39 cellular contexts compared by ENCODE assay signal in the genomic region with DNA sequence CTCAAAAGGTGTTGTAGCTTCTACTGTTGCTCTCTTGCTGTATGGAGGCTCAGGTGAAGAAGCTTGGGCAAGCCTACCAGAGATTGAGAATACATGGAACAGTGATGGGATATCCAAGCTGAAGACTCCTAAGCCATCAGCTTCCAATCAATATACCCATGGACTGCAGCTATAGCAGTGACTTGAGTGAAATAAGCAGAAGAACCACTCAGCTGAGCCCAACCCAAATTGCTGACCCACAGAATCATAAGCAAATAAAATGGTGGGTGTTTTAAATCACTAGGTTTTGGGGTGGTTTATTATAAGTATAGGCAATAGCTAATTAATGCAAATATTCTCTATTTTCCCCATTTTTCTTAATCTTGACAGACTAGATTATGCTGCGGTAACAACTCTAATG.
"Had no signal": no experiment of that assay in that cellular context is flagged by ENCODE, and none has a peak within 500 bp of the region (broad histone marks: within the 10 kb centered on the region; RNA-seq: fewer than 3 reads in every experiment).

No MANE protein-coding gene starts in this region.

- H3K27me3 Mint-ChIP-seq: activated naive CD4-positive, alpha-beta T cell treated with anti-CD3 and anti-CD28 coated beads, Interleukin-2, amount 10 ng/mL, durations not matched to agents 7 days and 5 days; activated naive CD4-positive, alpha-beta T cell treated with anti-CD3 and anti-CD28 coated beads, Interleukin-2, amount 50 U/mL, for 24 hours; activated naive CD8-positive, alpha-beta T cell; activated naive CD8-positive, alpha-beta T cell treated with anti-CD3 and anti-CD28 coated beads for 36 hours; activated naive CD8-positive, alpha-beta T cell treated with anti-CD3 and anti-CD28 coated beads, Interleukin-2, amount 10 ng/mL, durations not matched to agents 7 days and 5 days; activated naive CD8-positive, alpha-beta T cell treated with anti-CD3 and anti-CD28 coated beads, Interleukin-2, amount 50 U/mL, for 24 hours; activated T-cell treated with anti-CD3 and anti-CD28 coated beads, Interleukin-2, amount 50 U/mL, for 24 hours; activated T-helper 17 cell treated with anti-CD3 and anti-CD28 coated beads, Interleukin-2, amount 50 U/mL, for 72 hours; brain; central memory CD8-positive, alpha-beta T cell had no signal

- DNase-seq: activated effector memory CD4-positive, alpha-beta T cell treated with anti-CD3 and anti-CD28 coated beads, Interleukin-2, amount 50 U/mL, for 16 hours; activated effector memory CD4-positive, alpha-beta T cell treated with Interleukin-2 at 50 U/mL for 16 hours; activated gamma-delta T cell; activated gamma-delta T cell treated with Interleukin-2 at 50 U/mL for 16 hours; activated naive CD4-positive, alpha-beta T cell; activated naive CD4-positive, alpha-beta T cell treated with anti-CD3 and anti-CD28 coated beads for 36 hours; activated naive CD4-positive, alpha-beta T cell treated with anti-CD3 and anti-CD28 coated beads, Interleukin-2, amount 10 ng/mL, durations not matched to agents 7 days and 5 days; activated naive CD4-positive, alpha-beta T cell treated with anti-CD3 and anti-CD28 coated beads, Interleukin-2, amount 50 U/mL, for 16 hours; activated naive CD4-positive, alpha-beta T cell treated with Interleukin-2 at 50 U/mL for 16 hours; activated naive CD8-positive, alpha-beta T cell treated with anti-CD3 and anti-CD28 coated beads for 36 hours; activated naive CD8-positive, alpha-beta T cell treated with anti-CD3 and anti-CD28 coated beads, Interleukin-2, amount 10 ng/mL, durations not matched to agents 7 days and 5 days; activated naive CD8-positive, alpha-beta T cell treated with anti-CD3 and anti-CD28 coated beads, Interleukin-2, amount 50 U/mL, for 24 hours; activated T-cell treated with anti-CD3 and anti-CD28 coated beads, Interleukin-2, amount 50 U/mL, for 1 hour; activated T-cell treated with anti-CD3 and anti-CD28 coated beads, Interleukin-2, amount 50 U/mL, for 24 hours; activated T-cell treated with anti-CD3 and anti-CD28 coated beads, Interleukin-2, amount 50 U/mL, for 4 hours; activated T-cell treated with anti-CD3 and anti-CD28 coated beads, Interleukin-2, amount 50 U/mL, for 48 hours; activated T-cell treated with anti-CD3 and anti-CD28 coated beads, Interleukin-2, amount 50 U/mL, for 72 hours; adrenal gland; amniotic stem cell; amygdala; anterior cingulate cortex; aorta; body of pancreas; brain microvascular endothelial cell; caudate nucleus; central memory CD4-positive, alpha-beta T cell; cerebellar nuclear complex had no signal

- H3K9me3 Mint-ChIP-seq: activated naive CD4-positive, alpha-beta T cell treated with anti-CD3 and anti-CD28 coated beads for 36 hours; activated naive CD4-positive, alpha-beta T cell treated with anti-CD3 and anti-CD28 coated beads, Interleukin-2, amount 50 U/mL, for 24 hours; activated naive CD8-positive, alpha-beta T cell treated with anti-CD3 and anti-CD28 coated beads, Interleukin-2, amount 50 U/mL, for 24 hours; central memory CD8-positive, alpha-beta T cell had no signal

- H3K27me3 ChIP-seq: adrenal gland, ascending aorta, body of pancreas, brain microvascular endothelial cell, cardiac muscle cell had no signal

- H3K27ac Mint-ChIP-seq: activated naive CD4-positive, alpha-beta T cell treated with anti-CD3 and anti-CD28 coated beads for 36 hours; activated naive CD4-positive, alpha-beta T cell treated with anti-CD3 and anti-CD28 coated beads, Interleukin-2, amount 10 ng/mL, durations not matched to agents 7 days and 5 days; activated naive CD4-positive, alpha-beta T cell treated with anti-CD3 and anti-CD28 coated beads, Interleukin-2, amount 50 U/mL, for 24 hours; activated naive CD4-positive, alpha-beta T cell treated with anti-CD3 and anti-CD28 coated beads, Interleukin-2, amount 50 U/mL, for 72 hours; activated naive CD8-positive, alpha-beta T cell; activated naive CD8-positive, alpha-beta T cell treated with anti-CD3 and anti-CD28 coated beads for 36 hours; activated naive CD8-positive, alpha-beta T cell treated with anti-CD3 and anti-CD28 coated beads, Interleukin-2, amount 10 ng/mL, durations not matched to agents 7 days and 5 days; activated naive CD8-positive, alpha-beta T cell treated with anti-CD3 and anti-CD28 coated beads, Interleukin-2, amount 50 U/mL, for 24 hours; activated T-cell treated with anti-CD3 and anti-CD28 coated beads, Interleukin-2, amount 50 U/mL, for 24 hours; activated T-cell treated with anti-CD3 and anti-CD28 coated beads, Interleukin-2, amount 50 U/mL, for 72 hours; activated T-helper 17 cell treated with anti-CD3 and anti-CD28 coated beads, Interleukin-2, amount 50 U/mL, for 72 hours; activated T-helper 2 cell treated with anti-CD3 and anti-CD28 coated beads, Interferon-gamma antibody, Interleukin-2, Interleukin-4, amounts not matched to agents 10 μg/mL and 5 μg/mL and 100 μg/mL, durations not matched to agents 14 hours and 24 hours and 36 hours; brain had no signal

- H3K9me3 ChIP-seq: adrenal gland, ascending aorta had no signal

- H3K4me3 ChIP-seq: adrenal gland, ascending aorta, body of pancreas, breast epithelium, cardiac muscle cell had no signal

- FAIRE-seq: astrocyte, bronchial epithelial cell had no signal

- H3K36me3 ChIP-seq: adrenal gland, ascending aorta, brain microvascular endothelial cell, breast epithelium, cardiac muscle cell had no signal

- H3K36me3 Mint-ChIP-seq: activated naive CD4-positive, alpha-beta T cell treated with anti-CD3 and anti-CD28 coated beads, Interleukin-2, amount 10 ng/mL, durations not matched to agents 7 days and 5 days; activated naive CD4-positive, alpha-beta T cell treated with anti-CD3 and anti-CD28 coated beads, Interleukin-2, amount 50 U/mL, for 24 hours; activated naive CD4-positive, alpha-beta T cell treated with anti-CD3 and anti-CD28 coated beads, Interleukin-2, amount 50 U/mL, for 72 hours; activated naive CD8-positive, alpha-beta T cell; activated naive CD8-positive, alpha-beta T cell treated with anti-CD3 and anti-CD28 coated beads for 36 hours; activated naive CD8-positive, alpha-beta T cell treated with anti-CD3 and anti-CD28 coated beads, Interleukin-2, amount 10 ng/mL, durations not matched to agents 7 days and 5 days had no signal

- H3K4me3 Mint-ChIP-seq: activated naive CD4-positive, alpha-beta T cell treated with anti-CD3 and anti-CD28 coated beads for 36 hours; activated naive CD4-positive, alpha-beta T cell treated with anti-CD3 and anti-CD28 coated beads, Interleukin-2, amount 10 ng/mL, durations not matched to agents 7 days and 5 days; activated naive CD4-positive, alpha-beta T cell treated with anti-CD3 and anti-CD28 coated beads, Interleukin-2, amount 50 U/mL, for 24 hours; activated naive CD8-positive, alpha-beta T cell; activated naive CD8-positive, alpha-beta T cell treated with anti-CD3 and anti-CD28 coated beads for 36 hours; activated naive CD8-positive, alpha-beta T cell treated with anti-CD3 and anti-CD28 coated beads, Interleukin-2, amount 10 ng/mL, durations not matched to agents 7 days and 5 days; activated naive CD8-positive, alpha-beta T cell treated with anti-CD3 and anti-CD28 coated beads, Interleukin-2, amount 50 U/mL, for 24 hours; activated T-cell treated with anti-CD3 and anti-CD28 coated beads, Interleukin-2, amount 50 U/mL, for 24 hours; activated T-cell treated with anti-CD3 and anti-CD28 coated beads, Interleukin-2, amount 50 U/mL, for 4 hours; activated T-cell treated with anti-CD3 and anti-CD28 coated beads, Interleukin-2, amount 50 U/mL, for 72 hours; activated T-helper 17 cell treated with anti-CD3 and anti-CD28 coated beads, Interleukin-2, amount 50 U/mL, for 72 hours; brain; central memory CD8-positive, alpha-beta T cell had no signal

- ATAC-seq: activated naive CD4-positive, alpha-beta T cell treated with anti-CD3 and anti-CD28 coated beads, Interleukin-2, amount 50 U/mL, for 72 hours; activated naive CD8-positive, alpha-beta T cell treated with anti-CD3 and anti-CD28 coated beads, Interleukin-2, amount 50 U/mL, for 24 hours; activated T-cell treated with anti-CD3 and anti-CD28 coated beads, Interleukin-2, amount 50 U/mL, for 4 hours; activated T-cell treated with anti-CD3 and anti-CD28 coated beads, Interleukin-2, amount 50 U/mL, for 72 hours; activated T-helper 17 cell treated with anti-CD3 and anti-CD28 coated beads, Interleukin-2, amount 50 U/mL, for 72 hours; body of pancreas had no signal

- H3K4me1 ChIP-seq: adrenal gland, ascending aorta, body of pancreas, breast epithelium had no signal

- H3K4me1 Mint-ChIP-seq: activated naive CD4-positive, alpha-beta T cell treated with anti-CD3 and anti-CD28 coated beads, Interleukin-2, amount 10 ng/mL, durations not matched to agents 7 days and 5 days; activated naive CD4-positive, alpha-beta T cell treated with anti-CD3 and anti-CD28 coated beads, Interleukin-2, amount 50 U/mL, for 24 hours; activated naive CD8-positive, alpha-beta T cell treated with anti-CD3 and anti-CD28 coated beads for 36 hours; activated naive CD8-positive, alpha-beta T cell treated with anti-CD3 and anti-CD28 coated beads, Interleukin-2, amount 10 ng/mL, durations not matched to agents 7 days and 5 days; activated naive CD8-positive, alpha-beta T cell treated with anti-CD3 and anti-CD28 coated beads, Interleukin-2, amount 50 U/mL, for 24 hours; activated T-helper 17 cell treated with anti-CD3 and anti-CD28 coated beads, Interleukin-2, amount 50 U/mL, for 72 hours; brain; central memory CD8-positive, alpha-beta T cell had no signal

- H3K27ac ChIP-seq: adrenal gland, ascending aorta, body of pancreas, brain microvascular endothelial cell, breast epithelium, cardiac muscle cell had no signal
